17 cellular contexts compared by ENCODE assay signal in the genomic region with DNA sequence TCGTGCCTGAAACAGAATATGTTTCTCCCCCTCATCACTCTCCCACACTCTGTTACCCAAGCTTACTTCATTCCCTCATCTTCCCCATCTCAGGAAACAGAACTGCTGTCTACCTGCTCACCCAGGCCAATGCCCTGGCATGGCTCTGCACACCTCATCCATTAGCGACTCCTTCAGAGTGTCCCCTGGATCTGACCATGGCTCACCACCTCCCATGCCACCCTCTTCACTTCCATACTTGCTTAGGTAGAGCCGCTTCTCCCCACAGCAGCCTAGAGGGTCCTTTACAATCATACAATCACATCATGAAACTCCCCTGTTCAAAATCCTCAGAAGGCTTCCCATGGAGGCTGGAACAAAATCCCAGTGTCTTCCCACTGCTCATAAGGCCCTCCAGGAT. TPM values are rescaled to one million over a fixed set of nuclear protein-coding genes. Genes with fewer than 3 reads are reported as not detected.
DNase-seq lines count a peak whose midpoint lies in the region; ATAC-seq, FAIRE-seq and TF ChIP-seq lines count a peak whose summit lies in the region.
"Had no signal": no experiment of that assay in that cellular context is flagged by ENCODE, and none has a peak within 500 bp of the region (broad histone marks: within the 10 kb centered on the region; RNA-seq: fewer than 3 reads in every experiment).

No MANE protein-coding gene starts in this region.

- no peaks in the 10 kb centered on the region for H3K27me3 ChIP-seq in bronchial epithelial cell (ENCODE audit: control insufficient read depth, insufficient read depth, low read length)
- H3K27me3 ChIP-seq in gastroesophageal sphincter: no peaks in the 10 kb centered on the region

- WGBS in gastroesophageal sphincter (ENCODE audit: low coverage in 1 of 2), 2 donors: 20 to 58% methylated on average over 1 to 3 of the region's 3 CpGs

- TF ChIP-seq CTCF in bronchial epithelial cell (IDR thresholded peaks at IDR 0.05; ENCODE audit: insufficient read depth, low read length, severe bottlenecking) (no peak), gastroesophageal sphincter (IDR thresholded peaks at IDR 0.05) (no peak)

- FAIRE-seq in bronchial epithelial cell (lab: Jason Lieb, UNC): peak; percentile 83
- FAIRE-seq: GM12892 had no signal

- peaks cover 5% of the 10 kb centered on the region for H3K36me3 Mint-ChIP-seq in T-helper 17 cell (ENCODE audit: low read depth)
- no peaks in the 10 kb centered on the region for H3K36me3 Mint-ChIP-seq in immature natural killer cell

- peaks cover 23% of the 10 kb centered on the region for H3K36me3 ChIP-seq in bronchial epithelial cell (ENCODE audit: control insufficient read depth, insufficient read depth, low read length)
- H3K36me3 ChIP-seq in gastroesophageal sphincter: no peaks in the 10 kb centered on the region

- H3K27ac Mint-ChIP-seq in T-helper 17 cell: no peak overlapping the region
- H3K27ac Mint-ChIP-seq in immature natural killer cell: no peak overlapping the region

- H3K9me3 Mint-ChIP-seq in immature natural killer cell: no peaks in the 10 kb centered on the region

- H3K4me1 Mint-ChIP-seq in T-helper 17 cell (peaks cover 5% of the 10 kb centered on the region), immature natural killer cell (no peaks in the 10 kb centered on the region)

- H3K4me3 ChIP-seq in bronchial epithelial cell (ENCODE audit: low read depth, low read length): no peak overlapping the region
- no peak overlapping the region for H3K4me3 ChIP-seq in gastroesophageal sphincter

- peak overlapping the region; percentile 49 for H3K4me3 Mint-ChIP-seq in T-helper 17 cell
- no peak overlapping the region for H3K4me3 Mint-ChIP-seq in immature natural killer cell

- TF ChIP-seq POLR2A in gastroesophageal sphincter (IDR thresholded peaks at IDR 0.05): no peak

- peaks cover 0 to 16% (median 0%) of the 10 kb centered on the region in 3 donors for H3K4me1 ChIP-seq in gastroesophageal sphincter

- H3K27me3 Mint-ChIP-seq in T-helper 17 cell (peaks cover 12% of the 10 kb centered on the region), immature natural killer cell (ENCODE audit: low read depth in 3 of 3) (peaks cover 0 to 6% (median 4%) of the 10 kb centered on the region in 3 donors)

- ATAC-seq in T-helper 17 cell (no peak), gastroesophageal sphincter (no peak)

- H3K9me3 ChIP-seq in T-helper 17 cell (ENCODE audit: control insufficient read depth, low read length, poor library complexity, severe bottlenecking): no peaks in the 10 kb centered on the region
- no peaks in the 10 kb centered on the region for H3K9me3 ChIP-seq in gastroesophageal sphincter

- H3K27ac ChIP-seq in gastroesophageal sphincter (peak overlapping the region in 3 of 4 donors; percentile 47 to 60 (median 48)), substantia nigra (ENCODE audit: low read depth, low read length, poor library complexity, severe bottlenecking) (peak overlapping the region; percentile 20)

- DNase-seq in T-helper 17 cell (no peak), bronchial epithelial cell (ENCODE audit: low read depth) (no peak), substantia nigra (lab: John Stamatoyannopoulos, UW) (no peak), immature natural killer cell (no peak), RPMI8226 (no peak), SHP77 treated with DMSO at 0.1 percent for 48 hours (lab: John Stamatoyannopoulos, UW) (no peak)
- DNase-seq: DMS 273 treated with DMSO at 0.1 percent for 48 hours, GDM1, GOT3, KBM-7, NCI-H1417 treated with DMSO at 0.1 percent for 48 hours, NCI-H2029 treated with DMSO at 0.1 percent for 48 hours, NCI-H2171 treated with DMSO at 0.1 percent for 48 hours, NCI-H748 treated with DMSO at 0.1 percent for 48 hours, OCI-M1 had no signal

- no peak for TF ChIP-seq EP300 in gastroesophageal sphincter (IDR thresholded peaks at IDR 0.05)

RNA-seq across cellular contexts. Expression of gene RAD18, which starts 33.9 kb away (rescaled TPM):
- 10 to 100 TPM; 13.8 to 23.0 TPM for total RNA-seq in T-helper 17 cell
- 3.9 and 5.0 TPM in 2 replicates for total RNA-seq in bronchial epithelial cell
- total RNA-seq in gastroesophageal sphincter: 1 to 10 TPM; 5.7 to 7.8 (median 6.6) TPM
- 10 to 100 TPM; 13.5 to 13.9 (median 13.8) TPM for polyA plus RNA-seq in immature natural killer cell
